1 cellular context compared by ENCODE assay signal in the genomic region with DNA sequence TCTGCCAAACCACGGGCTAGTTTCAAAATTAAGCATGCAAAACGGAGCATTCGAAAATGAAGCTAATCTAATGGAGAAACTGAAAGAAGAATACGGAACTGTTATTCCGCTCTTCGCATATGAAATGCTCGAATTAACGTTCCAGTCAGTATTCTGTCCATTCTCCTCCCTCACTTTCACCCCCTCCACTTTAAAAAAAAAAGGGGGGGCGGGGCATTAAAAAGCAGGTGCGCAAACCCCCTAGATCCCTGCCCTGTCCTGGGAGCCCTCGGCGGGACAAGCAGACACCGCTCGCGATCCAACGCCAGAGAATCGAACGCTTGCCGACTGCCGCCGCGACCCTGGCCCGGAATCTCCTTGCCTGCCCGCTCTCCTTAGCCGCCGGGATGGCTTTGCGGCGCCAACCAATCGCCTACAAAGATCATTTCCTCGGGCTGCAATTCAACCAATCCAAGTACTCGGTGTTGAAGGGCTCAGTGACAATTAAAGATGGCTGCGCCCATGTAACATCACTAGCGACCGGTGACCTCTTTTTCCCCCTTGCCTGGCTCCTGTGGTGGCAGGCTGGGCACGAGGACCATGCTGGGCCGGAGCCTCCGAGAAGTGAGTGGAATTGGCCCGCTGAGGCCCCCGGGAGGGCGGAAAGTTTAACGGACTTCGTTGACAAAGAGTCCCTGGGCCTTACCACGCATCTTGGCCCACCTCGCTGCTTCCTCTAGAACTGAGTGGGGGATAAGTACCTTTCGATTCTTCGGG.
TF ChIP-seq lines count a peak whose summit lies in the region.

A gene with protein sequence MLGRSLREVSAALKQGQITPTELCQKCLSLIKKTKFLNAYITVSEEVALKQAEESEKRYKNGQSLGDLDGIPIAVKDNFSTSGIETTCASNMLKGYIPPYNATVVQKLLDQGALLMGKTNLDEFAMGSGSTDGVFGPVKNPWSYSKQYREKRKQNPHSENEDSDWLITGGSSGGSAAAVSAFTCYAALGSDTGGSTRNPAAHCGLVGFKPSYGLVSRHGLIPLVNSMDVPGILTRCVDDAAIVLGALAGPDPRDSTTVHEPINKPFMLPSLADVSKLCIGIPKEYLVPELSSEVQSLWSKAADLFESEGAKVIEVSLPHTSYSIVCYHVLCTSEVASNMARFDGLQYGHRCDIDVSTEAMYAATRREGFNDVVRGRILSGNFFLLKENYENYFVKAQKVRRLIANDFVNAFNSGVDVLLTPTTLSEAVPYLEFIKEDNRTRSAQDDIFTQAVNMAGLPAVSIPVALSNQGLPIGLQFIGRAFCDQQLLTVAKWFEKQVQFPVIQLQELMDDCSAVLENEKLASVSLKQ (plus strand): TSS at position 476 of the 756 bp plus-strand sequence. CDS start 104 bp downstream, at position 580.
A gene with protein sequence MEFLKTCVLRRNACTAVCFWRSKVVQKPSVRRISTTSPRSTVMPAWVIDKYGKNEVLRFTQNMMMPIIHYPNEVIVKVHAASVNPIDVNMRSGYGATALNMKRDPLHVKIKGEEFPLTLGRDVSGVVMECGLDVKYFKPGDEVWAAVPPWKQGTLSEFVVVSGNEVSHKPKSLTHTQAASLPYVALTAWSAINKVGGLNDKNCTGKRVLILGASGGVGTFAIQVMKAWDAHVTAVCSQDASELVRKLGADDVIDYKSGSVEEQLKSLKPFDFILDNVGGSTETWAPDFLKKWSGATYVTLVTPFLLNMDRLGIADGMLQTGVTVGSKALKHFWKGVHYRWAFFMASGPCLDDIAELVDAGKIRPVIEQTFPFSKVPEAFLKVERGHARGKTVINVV (minus strand): TSS at position 396 of the 756 bp plus-strand sequence. CDS start 477 bp downstream, outside the sequence.

TF ChIP-seq in HepG2, 621 proteins besides CTCF, POLR2A, EP300 and RAD21 (continued from another document and continues in another):
- TF ChIP-seq, protein P1, sequence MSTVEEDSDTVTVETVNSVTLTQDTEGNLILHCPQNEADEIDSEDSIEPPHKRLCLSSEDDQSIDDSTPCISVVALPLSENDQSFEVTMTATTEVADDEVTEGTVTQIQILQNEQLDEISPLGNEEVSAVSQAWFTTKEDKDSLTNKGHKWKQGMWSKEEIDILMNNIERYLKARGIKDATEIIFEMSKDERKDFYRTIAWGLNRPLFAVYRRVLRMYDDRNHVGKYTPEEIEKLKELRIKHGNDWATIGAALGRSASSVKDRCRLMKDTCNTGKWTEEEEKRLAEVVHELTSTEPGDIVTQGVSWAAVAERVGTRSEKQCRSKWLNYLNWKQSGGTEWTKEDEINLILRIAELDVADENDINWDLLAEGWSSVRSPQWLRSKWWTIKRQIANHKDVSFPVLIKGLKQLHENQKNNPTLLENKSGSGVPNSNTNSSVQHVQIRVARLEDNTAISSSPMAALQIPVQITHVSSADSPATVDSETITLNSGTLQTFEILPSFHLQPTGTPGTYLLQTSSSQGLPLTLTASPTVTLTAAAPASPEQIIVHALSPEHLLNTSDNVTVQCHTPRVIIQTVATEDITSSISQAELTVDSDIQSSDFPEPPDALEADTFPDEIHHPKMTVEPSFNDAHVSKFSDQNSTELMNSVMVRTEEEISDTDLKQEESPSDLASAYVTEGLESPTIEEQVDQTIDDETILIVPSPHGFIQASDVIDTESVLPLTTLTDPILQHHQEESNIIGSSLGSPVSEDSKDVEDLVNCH (CRISPR knock-in tag; IDR thresholded peaks at IDR 0.05), result no peak
- TF ChIP-seq ZNF256 (CRISPR knock-in tag; conservative IDR thresholded peaks at IDR 0.05), result no peak
- TF ChIP-seq, protein P2, sequence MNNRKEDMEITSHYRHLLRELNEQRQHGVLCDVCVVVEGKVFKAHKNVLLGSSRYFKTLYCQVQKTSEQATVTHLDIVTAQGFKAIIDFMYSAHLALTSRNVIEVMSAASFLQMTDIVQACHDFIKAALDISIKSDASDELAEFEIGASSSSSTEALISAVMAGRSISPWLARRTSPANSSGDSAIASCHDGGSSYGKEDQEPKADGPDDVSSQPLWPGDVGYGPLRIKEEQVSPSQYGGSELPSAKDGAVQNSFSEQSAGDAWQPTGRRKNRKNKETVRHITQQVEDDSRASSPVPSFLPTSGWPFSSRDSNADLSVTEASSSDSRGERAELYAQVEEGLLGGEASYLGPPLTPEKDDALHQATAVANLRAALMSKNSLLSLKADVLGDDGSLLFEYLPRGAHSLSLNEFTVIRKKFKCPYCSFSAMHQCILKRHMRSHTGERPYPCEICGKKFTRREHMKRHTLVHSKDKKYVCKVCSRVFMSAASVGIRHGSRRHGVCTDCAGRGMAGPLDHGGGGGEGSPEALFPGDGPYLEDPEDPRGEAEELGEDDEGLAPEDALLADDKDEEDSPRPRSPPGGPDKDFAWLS (CRISPR knock-in tag; IDR thresholded peaks at IDR 0.05; ENCODE audit: borderline replicate concordance), result no peak
- TF ChIP-seq POGZ (CRISPR knock-in tag; IDR thresholded peaks at IDR 0.05), result peak; percentile 74
- TF ChIP-seq ZNF260 (CRISPR knock-in tag; IDR thresholded peaks at IDR 0.05; ENCODE audit: borderline replicate concordance, low read depth), result no peak
- TF ChIP-seq, protein P3, sequence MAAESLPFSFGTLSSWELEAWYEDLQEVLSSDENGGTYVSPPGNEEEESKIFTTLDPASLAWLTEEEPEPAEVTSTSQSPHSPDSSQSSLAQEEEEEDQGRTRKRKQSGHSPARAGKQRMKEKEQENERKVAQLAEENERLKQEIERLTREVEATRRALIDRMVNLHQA (CRISPR knock-in tag; IDR thresholded peaks at IDR 0.05), result no peak
- TF ChIP-seq, protein P4, sequence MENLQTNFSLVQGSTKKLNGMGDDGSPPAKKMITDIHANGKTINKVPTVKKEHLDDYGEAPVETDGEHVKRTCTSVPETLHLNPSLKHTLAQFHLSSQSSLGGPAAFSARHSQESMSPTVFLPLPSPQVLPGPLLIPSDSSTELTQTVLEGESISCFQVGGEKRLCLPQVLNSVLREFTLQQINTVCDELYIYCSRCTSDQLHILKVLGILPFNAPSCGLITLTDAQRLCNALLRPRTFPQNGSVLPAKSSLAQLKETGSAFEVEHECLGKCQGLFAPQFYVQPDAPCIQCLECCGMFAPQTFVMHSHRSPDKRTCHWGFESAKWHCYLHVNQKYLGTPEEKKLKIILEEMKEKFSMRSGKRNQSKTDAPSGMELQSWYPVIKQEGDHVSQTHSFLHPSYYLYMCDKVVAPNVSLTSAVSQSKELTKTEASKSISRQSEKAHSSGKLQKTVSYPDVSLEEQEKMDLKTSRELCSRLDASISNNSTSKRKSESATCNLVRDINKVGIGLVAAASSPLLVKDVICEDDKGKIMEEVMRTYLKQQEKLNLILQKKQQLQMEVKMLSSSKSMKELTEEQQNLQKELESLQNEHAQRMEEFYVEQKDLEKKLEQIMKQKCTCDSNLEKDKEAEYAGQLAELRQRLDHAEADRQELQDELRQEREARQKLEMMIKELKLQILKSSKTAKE (CRISPR knock-in tag; IDR thresholded peaks at IDR 0.05; ENCODE audit: borderline replicate concordance), result no peak
- no peak; the same call in 1 of the 2 replicates for TF ChIP-seq ZNF441 (CRISPR knock-in tag; IDR thresholded peaks at IDR 0.05; ENCODE audit: borderline replicate concordance)
- peak; percentile 87; the same call in 1 of the 2 replicates for TF ChIP-seq ZSCAN20 (CRISPR knock-in tag; IDR thresholded peaks at IDR 0.05; ENCODE audit: borderline replicate concordance)
- no peak for TF ChIP-seq JUN (CRISPR knock-in tag; IDR thresholded peaks at IDR 0.05)
- TF ChIP-seq ZNF577 (CRISPR knock-in tag; IDR thresholded peaks at IDR 0.05; ENCODE audit: borderline replicate concordance, low read depth), result no peak
- no peak for TF ChIP-seq HNRNPL (IDR thresholded peaks at IDR 0.05; ENCODE audit: low read depth, low read length)
- peak; percentile 97 for TF ChIP-seq ZFX (CRISPR knock-in tag; IDR thresholded peaks at IDR 0.05; ENCODE audit: low read depth)
- TF ChIP-seq ZNF670 (CRISPR knock-in tag; IDR thresholded peaks at IDR 0.05; ENCODE audit: borderline replicate concordance), result no peak
- TF ChIP-seq, protein P5, sequence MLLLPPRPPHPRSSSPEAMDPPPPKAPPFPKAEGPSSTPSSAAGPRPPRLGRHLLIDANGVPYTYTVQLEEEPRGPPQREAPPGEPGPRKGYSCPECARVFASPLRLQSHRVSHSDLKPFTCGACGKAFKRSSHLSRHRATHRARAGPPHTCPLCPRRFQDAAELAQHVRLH (CRISPR knock-in tag; IDR thresholded peaks at IDR 0.05; ENCODE audit: borderline replicate concordance, low read depth), result no peak; the same call in 1 of the 2 replicates
- TF ChIP-seq, protein P6, sequence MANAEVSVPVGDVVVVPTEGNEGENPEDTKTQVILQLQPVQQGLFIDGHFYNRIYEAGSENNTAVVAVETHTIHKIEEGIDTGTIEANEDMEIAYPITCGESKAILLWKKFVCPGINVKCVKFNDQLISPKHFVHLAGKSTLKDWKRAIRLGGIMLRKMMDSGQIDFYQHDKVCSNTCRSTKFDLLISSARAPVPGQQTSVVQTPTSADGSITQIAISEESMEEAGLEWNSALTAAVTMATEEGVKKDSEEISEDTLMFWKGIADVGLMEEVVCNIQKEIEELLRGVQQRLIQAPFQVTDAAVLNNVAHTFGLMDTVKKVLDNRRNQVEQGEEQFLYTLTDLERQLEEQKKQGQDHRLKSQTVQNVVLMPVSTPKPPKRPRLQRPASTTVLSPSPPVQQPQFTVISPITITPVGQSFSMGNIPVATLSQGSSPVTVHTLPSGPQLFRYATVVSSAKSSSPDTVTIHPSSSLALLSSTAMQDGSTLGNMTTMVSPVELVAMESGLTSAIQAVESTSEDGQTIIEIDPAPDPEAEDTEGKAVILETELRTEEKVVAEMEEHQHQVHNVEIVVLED (CRISPR knock-in tag; IDR thresholded peaks at IDR 0.05; ENCODE audit: borderline replicate concordance), result no peak
- TF ChIP-seq, protein P7, sequence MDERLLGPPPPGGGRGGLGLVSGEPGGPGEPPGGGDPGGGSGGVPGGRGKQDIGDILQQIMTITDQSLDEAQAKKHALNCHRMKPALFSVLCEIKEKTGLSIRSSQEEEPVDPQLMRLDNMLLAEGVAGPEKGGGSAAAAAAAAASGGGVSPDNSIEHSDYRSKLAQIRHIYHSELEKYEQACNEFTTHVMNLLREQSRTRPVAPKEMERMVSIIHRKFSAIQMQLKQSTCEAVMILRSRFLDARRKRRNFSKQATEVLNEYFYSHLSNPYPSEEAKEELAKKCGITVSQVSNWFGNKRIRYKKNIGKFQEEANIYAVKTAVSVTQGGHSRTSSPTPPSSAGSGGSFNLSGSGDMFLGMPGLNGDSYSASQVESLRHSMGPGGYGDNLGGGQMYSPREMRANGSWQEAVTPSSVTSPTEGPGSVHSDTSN (CRISPR knock-in tag; IDR thresholded peaks at IDR 0.05), result no peak
- TF ChIP-seq ZNF879 (CRISPR knock-in tag; IDR thresholded peaks at IDR 0.05), result no peak
- TF ChIP-seq, protein P8, sequence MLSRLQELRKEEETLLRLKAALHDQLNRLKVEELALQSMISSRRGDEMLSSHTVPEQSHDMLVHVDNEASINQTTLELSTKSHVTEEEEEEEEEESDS (CRISPR knock-in tag; IDR thresholded peaks at IDR 0.05; ENCODE audit: borderline replicate concordance), result no peak
- TF ChIP-seq, protein P9, sequence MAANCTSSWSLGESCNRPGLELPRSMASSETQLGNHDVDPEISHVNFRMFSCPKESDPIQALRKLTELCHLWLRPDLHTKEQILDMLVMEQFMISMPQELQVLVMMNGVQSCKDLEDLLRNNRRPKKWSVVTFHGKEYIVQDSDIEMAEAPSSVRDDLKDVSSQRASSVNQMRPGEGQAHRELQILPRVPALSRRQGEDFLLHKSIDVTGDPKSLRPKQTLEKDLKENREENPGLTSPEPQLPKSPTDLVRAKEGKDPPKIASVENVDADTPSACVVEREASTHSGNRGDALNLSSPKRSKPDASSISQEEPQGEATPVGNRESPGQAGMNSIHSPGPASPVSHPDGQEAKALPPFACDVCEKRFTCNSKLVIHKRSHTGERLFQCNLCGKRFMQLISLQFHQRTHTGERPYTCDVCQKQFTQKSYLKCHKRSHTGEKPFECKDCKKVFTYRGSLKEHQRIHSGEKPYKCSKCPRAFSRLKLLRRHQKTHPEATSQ (CRISPR knock-in tag; IDR thresholded peaks at IDR 0.05; ENCODE audit: borderline replicate concordance), result no peak
- peak; percentile 62; the same call in 1 of the 2 replicates for TF ChIP-seq NFIC (IDR thresholded peaks at IDR 0.05; ENCODE audit: low read length)
- TF ChIP-seq ZBTB7A (CRISPR knock-in tag; IDR thresholded peaks at IDR 0.05), result peak; percentile 58; the same call in 1 of the 2 replicates
- no peak; the same call in 1 of the 2 replicates for TF ChIP-seq DNMT3B (CRISPR knock-in tag; conservative IDR thresholded peaks at IDR 0.05)
- TF ChIP-seq ZNF660 (CRISPR knock-in tag; IDR thresholded peaks at IDR 0.05; ENCODE audit: borderline replicate concordance, low read depth), result no peak
- no peak for TF ChIP-seq ZNF24 (IDR thresholded peaks at IDR 0.05)
- TF ChIP-seq, protein P10, sequence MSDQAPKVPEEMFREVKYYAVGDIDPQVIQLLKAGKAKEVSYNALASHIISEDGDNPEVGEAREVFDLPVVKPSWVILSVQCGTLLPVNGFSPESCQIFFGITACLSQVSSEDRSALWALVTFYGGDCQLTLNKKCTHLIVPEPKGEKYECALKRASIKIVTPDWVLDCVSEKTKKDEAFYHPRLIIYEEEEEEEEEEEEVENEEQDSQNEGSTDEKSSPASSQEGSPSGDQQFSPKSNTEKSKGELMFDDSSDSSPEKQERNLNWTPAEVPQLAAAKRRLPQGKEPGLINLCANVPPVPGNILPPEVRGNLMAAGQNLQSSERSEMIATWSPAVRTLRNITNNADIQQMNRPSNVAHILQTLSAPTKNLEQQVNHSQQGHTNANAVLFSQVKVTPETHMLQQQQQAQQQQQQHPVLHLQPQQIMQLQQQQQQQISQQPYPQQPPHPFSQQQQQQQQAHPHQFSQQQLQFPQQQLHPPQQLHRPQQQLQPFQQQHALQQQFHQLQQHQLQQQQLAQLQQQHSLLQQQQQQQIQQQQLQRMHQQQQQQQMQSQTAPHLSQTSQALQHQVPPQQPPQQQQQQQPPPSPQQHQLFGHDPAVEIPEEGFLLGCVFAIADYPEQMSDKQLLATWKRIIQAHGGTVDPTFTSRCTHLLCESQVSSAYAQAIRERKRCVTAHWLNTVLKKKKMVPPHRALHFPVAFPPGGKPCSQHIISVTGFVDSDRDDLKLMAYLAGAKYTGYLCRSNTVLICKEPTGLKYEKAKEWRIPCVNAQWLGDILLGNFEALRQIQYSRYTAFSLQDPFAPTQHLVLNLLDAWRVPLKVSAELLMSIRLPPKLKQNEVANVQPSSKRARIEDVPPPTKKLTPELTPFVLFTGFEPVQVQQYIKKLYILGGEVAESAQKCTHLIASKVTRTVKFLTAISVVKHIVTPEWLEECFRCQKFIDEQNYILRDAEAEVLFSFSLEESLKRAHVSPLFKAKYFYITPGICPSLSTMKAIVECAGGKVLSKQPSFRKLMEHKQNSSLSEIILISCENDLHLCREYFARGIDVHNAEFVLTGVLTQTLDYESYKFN (CRISPR knock-in tag; conservative IDR thresholded peaks at IDR 0.05), result 0 out of 2 replicates have a peak, but pooled peaks have one; percentile 19
- TF ChIP-seq MAZ (IDR thresholded peaks at IDR 0.05; ENCODE audit: borderline replicate concordance, low read depth, low read length), result no peak
- TF ChIP-seq MAZ (CRISPR knock-in tag; IDR thresholded peaks at IDR 0.05; ENCODE audit: low read depth), result 0 out of 2 replicates have a peak, but pooled peaks have one; percentile 26
- no peak for TF ChIP-seq CEBPG (CRISPR knock-in tag; IDR thresholded peaks at IDR 0.05)
- no peak for TF ChIP-seq RFX3 (CRISPR knock-in tag; IDR thresholded peaks at IDR 0.05)
- 0 out of 2 replicates have a peak, but pooled peaks have one; percentile 49 for TF ChIP-seq TP53 (CRISPR knock-in tag; conservative IDR thresholded peaks at IDR 0.05)
- TF ChIP-seq KDM1A (CRISPR knock-in tag; IDR thresholded peaks at IDR 0.05), result no peak
